8 cellular contexts compared by ENCODE assay signal in genomic region chr17:1532836-1533602, GRCh38. TPM values are rescaled to one million over a fixed set of nuclear protein-coding genes. Genes with fewer than 3 reads are reported as not detected.
A peak's percentile ranks its signal among the peaks of the same experiment; 100 is the strongest.
DNase-seq lines count a peak whose midpoint lies in the region; ATAC-seq and TF ChIP-seq lines count a peak whose summit lies in the region.

No MANE protein-coding gene starts in this region.

- TF ChIP-seq EP300 in stomach (IDR thresholded peaks at IDR 0.05), result no peak

- H3K9me3 ChIP-seq in stomach, result no peaks in the 10 kb centered on the region

- H3K36me3 ChIP-seq in stomach, result peaks cover 45 to 100% (median 98%) of the 10 kb centered on the region in 4 donors

- H3K4me1 ChIP-seq in stomach, result no peaks in the 10 kb centered on the region

- H3K27me3 Mint-ChIP-seq in CD14-positive monocyte (ENCODE audit: low read depth in 3 of 3), result peaks cover 0 to 3% (median 2%) of the 10 kb centered on the region in 3 donors
- no peaks in the 10 kb centered on the region for H3K27me3 Mint-ChIP-seq in activated CD8-positive, alpha-beta T cell treated with anti-CD3 and anti-CD28 coated beads, Interleukin-2, amount 10 ng/mL, durations not matched to agents 7 days and 5 days (ENCODE audit: low read depth)
- H3K27me3 Mint-ChIP-seq in stimulated activated naive B cell treated with anti-CD40 and anti-IgM and Interleukin-4, amounts not matched to agents 10 μg/mL and 1 μg/mL and 100 μg/mL, for 72 hours, result no peaks in the 10 kb centered on the region

- no peaks in the 10 kb centered on the region for H3K27me3 ChIP-seq in stomach

- peak; percentile 61 for ATAC-seq in activated CD8-positive, alpha-beta T cell treated with anti-CD3 and anti-CD28 coated beads, Interleukin-2, amount 10 ng/mL, durations not matched to agents 7 days and 5 days
- ATAC-seq in stimulated activated naive B cell treated with anti-CD40 and anti-IgM and Interleukin-4, amounts not matched to agents 10 μg/mL and 1 μg/mL and 100 μg/mL, for 72 hours (replicated peaks), result peak; percentile 81 to 92
- no peak for ATAC-seq in HG03025 (IDR thresholded peaks at IDR 0.05; ENCODE audit: low FRiP score, unreplicated experiment)
- ATAC-seq in GM19351 (IDR thresholded peaks at IDR 0.05; ENCODE audit: unreplicated experiment), result no peak

- H3K4me1 Mint-ChIP-seq in CD14-positive monocyte, result peaks cover 6% of the 10 kb centered on the region
- no peaks in the 10 kb centered on the region for H3K4me1 Mint-ChIP-seq in activated CD8-positive, alpha-beta T cell treated with anti-CD3 and anti-CD28 coated beads, Interleukin-2, amount 10 ng/mL, durations not matched to agents 7 days and 5 days (ENCODE audit: low read depth)
- H3K4me1 Mint-ChIP-seq in stimulated activated naive B cell treated with anti-CD40 and anti-IgM and Interleukin-4, amounts not matched to agents 10 μg/mL and 1 μg/mL and 100 μg/mL, for 72 hours, result peaks cover 11 to 24% of the 10 kb centered on the region in 2 donors

- no peak overlapping the region for H3K4me3 ChIP-seq in stomach

- CTCF ChIA-PET in activated CD8-positive, alpha-beta T cell treated with anti-CD3 and anti-CD28 coated beads, Interleukin-2, amount 10 ng/mL, durations not matched to agents 7 days and 5 days (lab: Charles Lee), result interaction anchor here (0.6 to 3.0 kb wide), 12 partner anchors 9 to 200 kb away, joined by 3 to 29 read pairs (median 5); partner anchors contain the start of gene INPP5K

- peak; percentile 69 for TF ChIP-seq CTCF in CD14-positive monocyte (IDR thresholded peaks at IDR 0.05)
- no peak for TF ChIP-seq CTCF in stomach (IDR thresholded peaks at IDR 0.05)

- TF ChIP-seq POLR2A in stomach (IDR thresholded peaks at IDR 0.05), result no peak

- no peak overlapping the region for H3K27ac ChIP-seq in stomach

- POLR2A ChIA-PET in activated CD8-positive, alpha-beta T cell treated with anti-CD3 and anti-CD28 coated beads, Interleukin-2, amount 10 ng/mL, durations not matched to agents 7 days and 5 days (lab: Charles Lee), result interaction anchor here (0.6 to 1.8 kb wide), 3 partner anchors 17 to 200 kb away, joined by 4 to 12 read pairs (median 6); partner anchors contain the start of gene INPP5K

- peak overlapping the region in 3 of 7 donors; percentile 24 to 66 (median 26) for H3K27ac Mint-ChIP-seq in CD14-positive monocyte
- H3K27ac Mint-ChIP-seq in activated CD8-positive, alpha-beta T cell treated with anti-CD3 and anti-CD28 coated beads, Interleukin-2, amount 10 ng/mL, durations not matched to agents 7 days and 5 days, result no peak overlapping the region
- H3K27ac Mint-ChIP-seq in stimulated activated naive B cell treated with anti-CD40 and anti-IgM and Interleukin-4, amounts not matched to agents 10 μg/mL and 1 μg/mL and 100 μg/mL, for 72 hours, result no peak overlapping the region

- intact Hi-C loops in CD14-positive monocyte (cut with micrococcal nuclease) (loop anchor here in 1 of 2 donors (5.0 to 10.0 kb wide), 2 partner anchors 171 to 258 kb away; partner anchors contain the start of genes BHLHA9 and TRARG1), stomach (cut with DNase I; ENCODE audit: low total_unique reads) (no loop called here)

- H3K36me3 Mint-ChIP-seq in CD14-positive monocyte, result peaks cover 75 to 98% of the 10 kb centered on the region in 2 donors
- peaks cover 27% of the 10 kb centered on the region for H3K36me3 Mint-ChIP-seq in activated CD8-positive, alpha-beta T cell treated with anti-CD3 and anti-CD28 coated beads, Interleukin-2, amount 10 ng/mL, durations not matched to agents 7 days and 5 days (ENCODE audit: low read depth)
- H3K36me3 Mint-ChIP-seq in stimulated activated naive B cell treated with anti-CD40 and anti-IgM and Interleukin-4, amounts not matched to agents 10 μg/mL and 1 μg/mL and 100 μg/mL, for 72 hours, result peaks cover 50 to 57% of the 10 kb centered on the region in 2 donors

- H3K9me3 Mint-ChIP-seq in CD14-positive monocyte, result no peaks in the 10 kb centered on the region
- no peaks in the 10 kb centered on the region for H3K9me3 Mint-ChIP-seq in activated CD8-positive, alpha-beta T cell treated with anti-CD3 and anti-CD28 coated beads, Interleukin-2, amount 10 ng/mL, durations not matched to agents 7 days and 5 days (ENCODE audit: insufficient read depth)
- H3K9me3 Mint-ChIP-seq in stimulated activated naive B cell treated with anti-CD40 and anti-IgM and Interleukin-4, amounts not matched to agents 10 μg/mL and 1 μg/mL and 100 μg/mL, for 72 hours, result no peaks in the 10 kb centered on the region

- 70 to 84% (median 77%) methylated on average over 8 to 10 of the region's 10 CpGs for WGBS in stomach, 5 donors

- H3K4me3 Mint-ChIP-seq in CD14-positive monocyte, result no peak overlapping the region
- H3K4me3 Mint-ChIP-seq in activated CD8-positive, alpha-beta T cell treated with anti-CD3 and anti-CD28 coated beads, Interleukin-2, amount 10 ng/mL, durations not matched to agents 7 days and 5 days, result no peak overlapping the region
- no peak overlapping the region for H3K4me3 Mint-ChIP-seq in stimulated activated naive B cell treated with anti-CD40 and anti-IgM and Interleukin-4, amounts not matched to agents 10 μg/mL and 1 μg/mL and 100 μg/mL, for 72 hours

- DNase-seq in CD14-positive monocyte (ENCODE audit: low spot score) (peak; percentile 62), Kasumi-1 (lab: John Stamatoyannopoulos, UW) (peak; percentile 25 to 30), germinal center (ENCODE audit: low spot score) (peak; percentile 54), stomach (no peak)
- DNase-seq in activated CD8-positive, alpha-beta T cell treated with anti-CD3 and anti-CD28 coated beads, Interleukin-2, amount 10 ng/mL, durations not matched to agents 7 days and 5 days, result peak; percentile 53
- peak; percentile 20 for DNase-seq in stimulated activated naive B cell treated with anti-CD40 and anti-IgM and Interleukin-4, amounts not matched to agents 10 μg/mL and 1 μg/mL and 100 μg/mL, for 72 hours

RNA-seq across cellular contexts. Expression of gene INPP5K, which starts 16.6 kb away (rescaled TPM):
- polyA plus RNA-seq in CD14-positive monocyte (10 to 100 TPM; 53.0 to 58.7 TPM), stomach (10 to 100 TPM; 22.9 to 27.1 (median 26.6) TPM)
- total RNA-seq in activated CD8-positive, alpha-beta T cell treated with anti-CD3 and anti-CD28 coated beads, Interleukin-2, amount 10 ng/mL, durations not matched to agents 7 days and 5 days, result 10 to 100 TPM; 37.6 to 39.6 TPM
- total RNA-seq in stomach, result 10 to 100 TPM; 38.0 to 97.6 (median 93.4) TPM

RNA-seq across cellular contexts. Expression of gene PITPNA, which starts 29.6 kb away (rescaled TPM):
- polyA plus RNA-seq in CD14-positive monocyte (10 to 100 TPM; 43.5 to 45.0 TPM), stomach (10 to 100 TPM; 19.5 to 27.0 (median 21.8) TPM)
- total RNA-seq in activated CD8-positive, alpha-beta T cell treated with anti-CD3 and anti-CD28 coated beads, Interleukin-2, amount 10 ng/mL, durations not matched to agents 7 days and 5 days, result 10 to 100 TPM; 44.6 to 47.3 TPM
- total RNA-seq in stomach, result 10 to 100 TPM; 12.1 to 61.7 (median 23.9) TPM

RNA-seq across cellular contexts. Expression of gene MYO1C, which starts 40.5 kb away (rescaled TPM):
- 1 to 10 TPM; 2.5 to 3.1 TPM for polyA plus RNA-seq in CD14-positive monocyte
- 10 to 100 TPM; 18.5 to 21.8 TPM for total RNA-seq in activated CD8-positive, alpha-beta T cell treated with anti-CD3 and anti-CD28 coated beads, Interleukin-2, amount 10 ng/mL, durations not matched to agents 7 days and 5 days
- 100 to 1,000 TPM in 3 of 5 donors, 10 to 100 TPM in 2; 74.2 to 158 (median 107) TPM for total RNA-seq in stomach
- 10 to 100 TPM; 45.2 to 61.3 (median 54.4) TPM for polyA plus RNA-seq in stomach

Comparison
In these comparisons a context has a peak if more than half of its experiments do, and no peak if none do; other contexts are left out.
1. ATAC-seq: peak in activated CD8-positive, alpha-beta T cell treated with anti-CD3 and anti-CD28 coated beads, Interleukin-2, amount 10 ng/mL, durations not matched to agents 7 days and 5 days (single experiment) and stimulated activated naive B cell treated with anti-CD40 and anti-IgM and Interleukin-4, amounts not matched to agents 10 μg/mL and 1 μg/mL and 100 μg/mL, for 72 hours (2 of 2); none in HG03025 (single experiment) and GM19351 (single experiment).